8 cellular contexts compared by ENCODE assay signal in genomic region chr15:97960364-97961066, GRCh38. TPM values are rescaled to one million over a fixed set of nuclear protein-coding genes. Genes with fewer than 3 reads are reported as not detected.
A peak's percentile ranks its signal among the peaks of the same experiment; 100 is the strongest.
DNase-seq lines count a peak whose midpoint lies in the region; ATAC-seq and TF ChIP-seq lines count a peak whose summit lies in the region.

TSS of gene ARRDC4 (plus strand) at chr15:97960703. CDS start at chr15:97960862, 159 bp downstream.

- H3K79me2 ChIP-seq in DND-41 (ENCODE audit: insufficient read depth, low read length), result peaks cover 52% of the 10 kb centered on the region

- intact Hi-C loops in head of caudate nucleus (cut with DNase I), result no loop called here

- H3K4me3 ChIP-seq in DND-41 (ENCODE audit: low read depth in 1 of 2, low read length in 2 of 2) (peak within 1 kb of the TSS; percentile 80; a peak in 3 of 4 replicates), HEK293 (ENCODE audit: low read depth, low read length) (peak within 1 kb of the TSS; percentile 74)

- H3K27ac ChIP-seq in DND-41 (ENCODE audit: low read length) (peak within 1 kb of the TSS; percentile 86), HEK293 (ENCODE audit: extremely low read depth, low read depth, low read length) (peak within 1 kb of the TSS; percentile 77)

- H3K4me2 ChIP-seq in DND-41 (ENCODE audit: insufficient read depth, low read length), result peak within 1 kb of the TSS; percentile 78

- H3K4me1 ChIP-seq in DND-41 (ENCODE audit: insufficient read depth, low read length) (peaks cover 51% of the 10 kb centered on the region), HEK293 (ENCODE audit: control insufficient read depth, insufficient read depth, low read length) (peaks cover 3% of the 10 kb centered on the region; the same call in 1 of the 2 replicates)

- peaks cover 25% of the 10 kb centered on the region for H3K36me3 ChIP-seq in DND-41 (ENCODE audit: insufficient read depth, low read length)
- peaks cover under 1% of the 10 kb centered on the region in 2 experiments; a peak in 1 of 3 replicates for H3K36me3 ChIP-seq in HEK293 (ENCODE audit: control insufficient read depth in 2 of 2, insufficient read depth in 1 of 2, low read length in 2 of 2)

- peak within 1 kb of the TSS; percentile 67 for H2AFZ ChIP-seq in DND-41 (ENCODE audit: low read depth, low read length)

- TF ChIP-seq CTCF in DND-41 (IDR thresholded peaks at IDR 0.05; ENCODE audit: borderline replicate concordance, extremely low read depth, low read length, poor library complexity, severe bottlenecking) (no peak), HEK293 (tag by site-specific recombination; IDR thresholded peaks at IDR 0.05) (no peak), omental fat pad (IDR thresholded peaks at IDR 0.05) (no peak)

- H3K9ac ChIP-seq in DND-41 (ENCODE audit: low read depth, low read length), result peak within 1 kb of the TSS; percentile 79

- ATAC-seq in DND-41 (ENCODE audit: insufficient read depth, low read depth), result peak; percentile 95
- ATAC-seq in omental fat pad (ENCODE audit: low FRiP score), result peak; percentile 99

- POLR2A ChIA-PET in HEK293 (lab: Yijun Ruan, JAX), result no interaction called here

- DNase-seq in DND-41 (peak; percentile 99), NCI-H1048 (lab: John Stamatoyannopoulos, UW) (peak; percentile 97), SW 1271 (lab: John Stamatoyannopoulos, UW) (peak; percentile 93 to 99), head of caudate nucleus (peak; percentile 100), omental fat pad (ENCODE audit: low spot score) (peak; percentile 98), superior temporal gyrus (ENCODE audit: extremely low spot score) (peak; percentile 100)
- peak; percentile 99 for DNase-seq in activated naive CD8-positive, alpha-beta T cell treated with anti-CD3 and anti-CD28 coated beads, Interleukin-2, amount 50 U/mL, for 16 hours (ENCODE audit: low read depth, low spot score)

- H3K9me3 ChIP-seq in DND-41 (ENCODE audit: insufficient read depth, low read length, severe bottlenecking) (no peaks in the 10 kb centered on the region), HEK293 (ENCODE audit: control insufficient read depth, insufficient read depth, low read depth, low read length) (no peaks in the 10 kb centered on the region)

- CTCF ChIA-PET in HEK293 (lab: Yijun Ruan, JAX), result interaction anchor here (0.7 kb wide), 2 partner anchors 21 to 57 kb away, joined by 3 to 4 read pairs; no protein-coding TSS in a partner anchor

- H4K20me1 ChIP-seq in DND-41 (ENCODE audit: insufficient read depth, low read length), result no peaks in the 10 kb centered on the region

- no peaks in the 10 kb centered on the region for H3K27me3 ChIP-seq in DND-41 (ENCODE audit: insufficient read depth, low read length, poor library complexity)

TF ChIP-seq in HEK293, 187 proteins besides CTCF, POLR2A, EP300 and RAD21 (continues in another document):
- TF ChIP-seq ZNF2 (tag by site-specific recombination; IDR thresholded peaks at IDR 0.05) (no peak), ZNF354C (tag by site-specific recombination; IDR thresholded peaks at IDR 0.05; ENCODE audit: borderline replicate concordance, low read depth) (no peak), MZF1 (tag by site-specific recombination; IDR thresholded peaks at IDR 0.05; ENCODE audit: borderline replicate concordance) (no peak), PRDM10 (tag by site-specific recombination; IDR thresholded peaks at IDR 0.05) (0 out of 2 replicates have a peak, but pooled peaks have one; percentile 65), ZFHX2 (tag by site-specific recombination; conservative IDR thresholded peaks at IDR 0.05) (peak; percentile 98), HOXA7 (CRISPR knock-in tag; IDR thresholded peaks at IDR 0.05; ENCODE audit: borderline replicate concordance) (0 out of 2 replicates have a peak, but pooled peaks have one; percentile 58), SP2 (tag by site-specific recombination; IDR thresholded peaks at IDR 0.05) (peak; percentile 100), ZNF280C (tag by site-specific recombination; IDR thresholded peaks at IDR 0.05) (no peak), SALL2 (tag by site-specific recombination; IDR thresholded peaks at IDR 0.05; ENCODE audit: borderline replicate concordance) (no peak), KLF8 (tag by site-specific recombination; IDR thresholded peaks at IDR 0.05) (peak; percentile 36; the same call in 1 of the 2 replicates), ZNF514 (tag by site-specific recombination; IDR thresholded peaks at IDR 0.05) (no peak), SP7 (tag by site-specific recombination; IDR thresholded peaks at IDR 0.05) (peak; percentile 69; the same call in 1 of the 2 replicates), KLF9 (tag by site-specific recombination; IDR thresholded peaks at IDR 0.05; ENCODE audit: low read depth) (peak; percentile 48; the same call in 1 of the 2 replicates), ZBTB48 (tag by site-specific recombination; IDR thresholded peaks at IDR 0.05) (no peak), ZNF311 (tag by site-specific recombination; IDR thresholded peaks at IDR 0.05; ENCODE audit: borderline replicate concordance) (no peak), ZSCAN18 (tag by site-specific recombination; IDR thresholded peaks at IDR 0.05) (no peak), ZBTB26 (tag by site-specific recombination; optimal IDR thresholded peaks at IDR 0.05) (peak; percentile 76), ZFP37 (tag by site-specific recombination; IDR thresholded peaks at IDR 0.05) (no peak), ZNF596 (tag by site-specific recombination; IDR thresholded peaks at IDR 0.05) (no peak), ZNF776 (tag by site-specific recombination; IDR thresholded peaks at IDR 0.05; ENCODE audit: borderline replicate concordance) (no peak), FEZF1 (tag by site-specific recombination; IDR thresholded peaks at IDR 0.05) (peak; percentile 94), ZNF23 (tag by site-specific recombination; IDR thresholded peaks at IDR 0.05; ENCODE audit: borderline replicate concordance) (no peak)

RNA-seq across cellular contexts. Expression of gene ARRDC4, which starts in this region (rescaled TPM):
- 10 to 100 TPM; 20.9 to 50.6 (median 33.5) TPM for total RNA-seq in omental fat pad

Comparison
In these comparisons a context has a peak if more than half of its experiments do, and no peak if none do; other contexts are left out.
1. Peak in every context shown above with its lines: DNase-seq, ATAC-seq, H3K4me3 ChIP-seq and H3K27ac ChIP-seq.